ENCODE assay signal across 8 cellular contexts in the genomic region with DNA sequence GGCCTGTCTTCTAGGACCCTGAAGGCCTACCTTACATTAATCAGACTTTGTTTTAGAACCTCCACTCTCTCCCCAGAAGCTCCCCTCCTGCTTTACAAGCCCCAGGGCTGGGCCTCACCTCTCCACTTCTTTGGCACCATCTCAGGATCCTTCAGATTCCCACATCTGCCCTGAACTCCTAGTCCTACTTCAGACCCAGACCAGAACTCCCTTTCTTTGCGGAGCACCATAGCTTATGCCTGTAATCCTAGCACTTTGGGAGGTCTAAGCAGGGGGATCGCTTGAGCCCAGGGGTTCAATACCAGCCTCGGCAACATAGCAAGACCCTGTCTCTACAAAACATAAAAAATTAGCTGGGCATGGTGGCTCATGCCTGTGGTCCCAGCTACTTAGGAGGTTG. TPM values are rescaled to one million over a fixed set of nuclear protein-coding genes. Genes with fewer than 3 reads are reported as not detected.
DNase-seq lines count a peak whose midpoint lies in the region; ATAC-seq and TF ChIP-seq lines count a peak whose summit lies in the region.

No MANE protein-coding gene starts in this region.

- peak overlapping the region; percentile 95 for H3K9ac ChIP-seq in Karpas-422 (ENCODE audit: low read length)

- peak overlapping the region; percentile 89 to 99 (median 96) for H3K4me3 Mint-ChIP-seq in naive thymus-derived CD8-positive, alpha-beta T cell

- peaks cover 43% of the 10 kb centered on the region for H3K4me1 ChIP-seq in Karpas-422 (ENCODE audit: low read length)

- peak overlapping the region; percentile 81 to 98 (median 96) for H3K27ac Mint-ChIP-seq in naive thymus-derived CD8-positive, alpha-beta T cell

- peak overlapping the region; percentile 100 for H3K4me2 ChIP-seq in Karpas-422 (ENCODE audit: low read depth, low read length, poor library complexity, severe bottlenecking)

- H3K4me3 ChIP-seq in AG04450 (ENCODE audit: low read depth, low read length) (peak overlapping the region; percentile 70), Karpas-422 (ENCODE audit: low read length) (peak overlapping the region; percentile 95), dorsolateral prefrontal cortex (peak overlapping the region in 58 of 59 donors; percentile 52 to 95 (median 81)), lower leg skin (ENCODE audit: low read depth, poor library complexity, severe bottlenecking) (no peak overlapping the region)

- H3K27me3 Mint-ChIP-seq in naive thymus-derived CD8-positive, alpha-beta T cell: no peaks in the 10 kb centered on the region

- POLR2A ChIA-PET in AG04450 (lab: Yijun Ruan, JAX): interaction anchor here (0.8 to 1.9 kb wide), 2 partner anchors 37 to 61 kb away, joined by 4 to 8 read pairs; no protein-coding TSS in a partner anchor
- POLR2A ChIA-PET in naive thymus-derived CD8-positive, alpha-beta T cell (lab: Charles Lee): interaction anchor here (0.6 to 3.6 kb wide), 4 partner anchors 43 to 1465 kb away, joined by 3 to 15 read pairs (median 13); a partner anchor contains a TSS

- no peak for DNase-seq in AG04450 (ENCODE audit: low read depth, low spot score)
- DNase-seq in Karpas-422: peak; percentile 44
- no peak for DNase-seq in dorsolateral prefrontal cortex
- DNase-seq in naive thymus-derived CD8-positive, alpha-beta T cell: no peak
- no peak for DNase-seq in posterior cingulate gyrus
- DNase-seq in lower leg skin (ENCODE audit: low spot score in 2 of 2): no peak

- CTCF ChIA-PET in AG04450 (lab: Charles Lee): interaction anchor here (1.4 to 4.5 kb wide), 4 partner anchors 15 to 142 kb away, joined by 3 to 31 read pairs (median 6); no protein-coding TSS in a partner anchor

- intact Hi-C loops in dorsolateral prefrontal cortex (cut with DNase I) (loop anchor here (2.0 to 10.0 kb wide), 3 partner anchors 43 to 62 kb away; a partner anchor contains a TSS), posterior cingulate gyrus (cut with DNase I) (no loop called here), lower leg skin (cut with DNase I; ENCODE audit: low total_unique reads) (no loop called here)

- H3K4me1 Mint-ChIP-seq in naive thymus-derived CD8-positive, alpha-beta T cell: peaks cover 21 to 50% (median 39%) of the 10 kb centered on the region in 4 donors

- no peaks in the 10 kb centered on the region; the same call in 1 of the 2 replicates for H3K9me3 ChIP-seq in AG04450 (ENCODE audit: control insufficient read depth, insufficient read depth, low read length)
- H3K9me3 ChIP-seq in Karpas-422 (ENCODE audit: low read length): no peaks in the 10 kb centered on the region

- no peak for ATAC-seq in naive thymus-derived CD8-positive, alpha-beta T cell
- no peak for ATAC-seq in HG03442 (IDR thresholded peaks at IDR 0.05; ENCODE audit: unreplicated experiment)
- no peak for ATAC-seq in GM21367 (IDR thresholded peaks at IDR 0.05; ENCODE audit: unreplicated experiment)

- TF ChIP-seq POLR2A in lower leg skin (IDR thresholded peaks at IDR 0.05): no peak

- peaks cover 24% of the 10 kb centered on the region for H3K79me2 ChIP-seq in Karpas-422 (ENCODE audit: low read length)

- H3K27ac ChIP-seq in AG04450 (ENCODE audit: low read depth, low read length) (peak overlapping the region; percentile 97), Karpas-422 (ENCODE audit: low read length) (peak overlapping the region; percentile 82), dorsolateral prefrontal cortex (peak overlapping the region in 49 of 59 donors; percentile 83 to 99 (median 96))

- no peaks in the 10 kb centered on the region for H3K27me3 ChIP-seq in AG04450 (ENCODE audit: control insufficient read depth, insufficient read depth, low read length)
- H3K27me3 ChIP-seq in Karpas-422 (ENCODE audit: low read length): no peaks in the 10 kb centered on the region
- no peaks in the 10 kb centered on the region for H3K27me3 ChIP-seq in dorsolateral prefrontal cortex

- no peaks in the 10 kb centered on the region for H3K9me2 ChIP-seq in Karpas-422 (replicated peaks; ENCODE audit: insufficient read depth, low read length)

- H3K9me3 Mint-ChIP-seq in naive thymus-derived CD8-positive, alpha-beta T cell: peaks cover 0 to 4% (median 0%) of the 10 kb centered on the region in 9 donors

- TF ChIP-seq CTCF in AG04450 (IDR thresholded peaks at IDR 0.05; ENCODE audit: low read depth, low read length) (no peak), dorsolateral prefrontal cortex (IDR thresholded peaks at IDR 0.05 in 54 of 56, conservative IDR thresholded peaks at IDR 0.05 in 2 of 56; ENCODE audit: low read depth in 1 of 56, partially characterized antibody in 56 of 56) (no peak), lower leg skin (IDR thresholded peaks at IDR 0.05) (no peak)

- H4K20me1 ChIP-seq in Karpas-422 (ENCODE audit: insufficient read depth, low read depth, low read length): no peaks in the 10 kb centered on the region

- H3K36me3 ChIP-seq in Karpas-422 (ENCODE audit: insufficient read depth, low read length): no peaks in the 10 kb centered on the region

- no peak overlapping the region for H2AFZ ChIP-seq in Karpas-422 (ENCODE audit: low read length)

- WGBS in lower leg skin, 2 donors: 95 to 100% methylated on average over 3 of the region's 3 CpGs

- peaks cover 4 to 36% (median 9%) of the 10 kb centered on the region in 3 donors for H3K36me3 Mint-ChIP-seq in naive thymus-derived CD8-positive, alpha-beta T cell

RNA-seq across cellular contexts. Expression of a gene that starts 1.0 kb away (rescaled TPM):
- polyA plus RNA-seq in AG04450 (2011; rRNA removed): 8.9 and 15.2 TPM in 2 replicates
- 8.3 and 13.9 TPM in 2 replicates for polyA minus RNA-seq in AG04450 (2011; rRNA and poly(A)+ RNA removed)
- total RNA-seq in Karpas-422 (2014; rRNA removed; shearing (Covaris generic); ENCODE audit: low replicate concordance): 30.0 and 37.4 TPM in 2 replicates
- total RNA-seq in dorsolateral prefrontal cortex (10 to 100 TPM in 117 of 120 experiments, 1 to 10 TPM in 3; 8.2 to 25.8 (median 17.1) TPM), lower leg skin (10 to 100 TPM; 12.4 to 26.8 (median 24.1) TPM)
- 10 to 100 TPM; 20.8 to 27.1 TPM for total RNA-seq in naive thymus-derived CD8-positive, alpha-beta T cell
- polyA plus RNA-seq in naive thymus-derived CD8-positive, alpha-beta T cell: 10 to 100 TPM; 43.6 to 61.7 (median 46.2) TPM

RNA-seq across cellular contexts. Expression of a gene that starts 43.1 kb away (rescaled TPM):
- polyA plus RNA-seq in AG04450 (2011; rRNA removed): 11.3 and 12.4 TPM in 2 replicates
- 24.5 and 33.0 TPM in 2 replicates for polyA minus RNA-seq in AG04450 (2011; rRNA and poly(A)+ RNA removed)
- total RNA-seq in Karpas-422 (2014; rRNA removed; shearing (Covaris generic); ENCODE audit: low replicate concordance): 23.8 and 35.4 TPM in 2 replicates
- total RNA-seq in dorsolateral prefrontal cortex: 10 to 100 TPM; 10.4 to 27.6 (median 17.8) TPM
- total RNA-seq in naive thymus-derived CD8-positive, alpha-beta T cell: 10 to 100 TPM; 28.5 to 33.8 TPM
- polyA plus RNA-seq in naive thymus-derived CD8-positive, alpha-beta T cell: 10 to 100 TPM; 14.9 to 23.8 (median 17.5) TPM
- 10 to 100 TPM; 12.4 to 17.0 (median 16.1) TPM for total RNA-seq in lower leg skin

Comparison
In these comparisons a context has a peak if more than half of its experiments do, and no peak if none do; other contexts are left out.
1. intact Hi-C loops: an anchor here in dorsolateral prefrontal cortex (2.0 to 10.0 kb wide); none called in posterior cingulate gyrus and lower leg skin.